In genomic region chr2:76692896-76693295, GRCh38 we compare ENCODE assay signal across 1 cellular context.
TF ChIP-seq lines count a peak whose summit lies in the region.

No MANE protein-coding gene starts in this region.

TF ChIP-seq in WTC11, 78 proteins besides CTCF, POLR2A, EP300 and RAD21 (continued from another document):
- TF ChIP-seq ARID4B (CRISPR knock-in tag; IDR thresholded peaks at IDR 0.05; ENCODE audit: borderline replicate concordance) (no peak), ZNF396 (CRISPR knock-in tag; IDR thresholded peaks at IDR 0.05; ENCODE audit: borderline replicate concordance) (no peak), PRDM15 (CRISPR knock-in tag; IDR thresholded peaks at IDR 0.05) (no peak), HMGXB4 (CRISPR knock-in tag; IDR thresholded peaks at IDR 0.05) (no peak), GABPB1 (CRISPR knock-in tag; IDR thresholded peaks at IDR 0.05) (no peak), E2F1 (CRISPR knock-in tag; IDR thresholded peaks at IDR 0.05) (no peak)
TF ChIP-seq in WTC11: peak in this region for 0.
